In genomic region chr3:72977463-72977862, GRCh38 we compare ENCODE assay signal across 1 cellular context.
TF ChIP-seq lines count a peak whose summit lies in the region.

No MANE protein-coding gene starts in this region.

TF ChIP-seq in SK-N-SH, 30 proteins besides CTCF, POLR2A, EP300 and RAD21 (continued from another document):
- TF ChIP-seq PBX3 (IDR thresholded peaks at IDR 0.05) = no peak
- no peak for TF ChIP-seq MXI1 (IDR thresholded peaks at IDR 0.05; ENCODE audit: low read depth, low read length)
- no peak for TF ChIP-seq SMC3 (IDR thresholded peaks at IDR 0.05; ENCODE audit: low read depth, low read length)
- TF ChIP-seq GATA2 (CRISPR knock-in tag; IDR thresholded peaks at IDR 0.05) = no peak
TF ChIP-seq in SK-N-SH: peak in this region for 0.
